30 cellular contexts compared by ENCODE assay signal in genomic region chr18:7750095-7750663, GRCh38.
DNase-seq lines count a peak whose midpoint lies in the region; ATAC-seq, FAIRE-seq and TF ChIP-seq lines count a peak whose summit lies in the region.
"Had no signal": no experiment of that assay in that cellular context is flagged by ENCODE, and none has a peak within 500 bp of the region (broad histone marks: within the 10 kb centered on the region; RNA-seq: fewer than 3 reads in every experiment).

No MANE protein-coding gene starts in this region.

- H3K4me3 ChIP-seq in HepG2 (replicated peaks in 1 of 3; ENCODE audit: insufficient read depth in 1 of 3, low read depth in 2 of 3, low read length in 3 of 3): peak overlapping the region in 1 of 3 experiments; percentile 12; a peak in 1 of 6 replicates
- H3K4me3 ChIP-seq in right lobe of liver: no peak overlapping the region
- H3K4me3 ChIP-seq in pancreas: no peak overlapping the region
- no peak overlapping the region for H3K4me3 ChIP-seq in H7 (ENCODE audit: insufficient read depth, low read depth, low read length)
- H3K4me3 ChIP-seq: dorsolateral prefrontal cortex, vagina had no signal

- no peak overlapping the region for H3K27ac Mint-ChIP-seq in natural killer cell
- H3K27ac Mint-ChIP-seq: activated naive CD8-positive, alpha-beta T cell treated with anti-CD3 and anti-CD28 coated beads, Interleukin-2, amount 50 U/mL, for 24 hours; stimulated activated naive B cell treated with anti-CD40 and anti-IgM and Interleukin-4, amounts not matched to agents 10 μg/mL and 1 μg/mL and 100 μg/mL, for 72 hours; T-helper 17 cell had no signal

- peaks cover 3 to 17% of the 10 kb centered on the region in 2 donors for H3K9me3 Mint-ChIP-seq in natural killer cell

- no peaks in the 10 kb centered on the region for H3K27me3 Mint-ChIP-seq in natural killer cell (ENCODE audit: low read depth in 2 of 2)
- H3K27me3 Mint-ChIP-seq: activated naive CD8-positive, alpha-beta T cell treated with anti-CD3 and anti-CD28 coated beads, Interleukin-2, amount 50 U/mL, for 24 hours; CD4-positive, CD25-positive, alpha-beta regulatory T cell; stimulated activated naive B cell treated with anti-CD40 and anti-IgM and Interleukin-4, amounts not matched to agents 10 μg/mL and 1 μg/mL and 100 μg/mL, for 72 hours; T-helper 17 cell had no signal

- POLR2A ChIA-PET in HepG2 (lab: Yijun Ruan, JAX): no interaction called here

- TF ChIP-seq POLR2A in HepG2 (IDR thresholded peaks at IDR 0.05; ENCODE audit: insufficient read depth in 1 of 2, low read depth in 2 of 2, low read length in 2 of 2) (no peak), right lobe of liver (IDR thresholded peaks at IDR 0.05) (no peak)

- DNase-seq in HepG2 (ENCODE audit: low spot score) (no peak), right lobe of liver (no peak), left kidney (ENCODE audit: low read depth, low spot score) (peak; percentile 47), pancreas (no peak), natural killer cell (no peak), HT-29 (ENCODE audit: low spot score) (no peak), H7 (no peak)
- DNase-seq: activated naive CD4-positive, alpha-beta T cell; activated naive CD8-positive, alpha-beta T cell treated with anti-CD3 and anti-CD28 coated beads, Interleukin-2, amount 50 U/mL, for 24 hours; activated T-cell treated with anti-CD3 and anti-CD28 coated beads, Interleukin-2, amount 50 U/mL, for 48 hours; AML-193; CD4-positive, CD25-positive, alpha-beta regulatory T cell; cerebellar nuclear complex; dorsolateral prefrontal cortex; EL; HCEC 1CT; hippocampal formation; left colon; NCI-H1436 treated with DMSO at 0.1 percent for 48 hours; NCI-H526 treated with DMSO at 0.1 percent for 48 hours; nucleus accumbens; PC-3; stimulated activated naive B cell treated with anti-CD40 and anti-IgM and Interleukin-4, amounts not matched to agents 10 μg/mL and 1 μg/mL and 100 μg/mL, for 72 hours; T-helper 17 cell had no signal

- BruUV-seq in HepG2 (replicated peaks; lab: Mats Ljungman, UMichigan): no TSS peak

- no peak overlapping the region for H3K9ac ChIP-seq in HepG2 (ENCODE audit: insufficient read depth, low read depth, low read length)

- H3K36me3 ChIP-seq in HepG2 (replicated peaks in 1 of 2; ENCODE audit: control insufficient read depth in 1 of 2, insufficient read depth in 2 of 2, low read length in 2 of 2) (no peaks in the 10 kb centered on the region), right lobe of liver (no peaks in the 10 kb centered on the region), pancreas (no peaks in the 10 kb centered on the region), H7 (replicated peaks; ENCODE audit: control insufficient read depth, insufficient read depth, low read length) (no peaks in the 10 kb centered on the region)
- H3K36me3 ChIP-seq: vagina had no signal

- intact Hi-C loops in HepG2 (cut with micrococcal nuclease; ENCODE audit: unreplicated experiment) (loop anchor here (5.0 to 10.0 kb wide), 2 partner anchors 55 to 478 kb away; no protein-coding TSS in a partner anchor), right lobe of liver (cut with DNase I) (loop anchor here in 1 of 2 donors (10.0 kb wide), 1 partner anchor 185 kb away; the partner anchor contains the start of gene PTPRM), pancreas (cut with DNase I) (loop anchor here in 1 of 3 donors (10.0 kb wide), 1 partner anchor 185 kb away; the partner anchor contains the start of gene PTPRM), natural killer cell (cut with micrococcal nuclease) (no loop called here)

- peak overlapping the region; percentile 52 for H3K4me2 ChIP-seq in HepG2 (ENCODE audit: low read depth, low read length)

- FAIRE-seq in HepG2 (lab: Jason Lieb, UNC): no peak
- FAIRE-seq in pancreas (lab: Jason Lieb, UNC): peak; percentile 23
- FAIRE-seq: frontal cortex, TTC549 had no signal

- H3K27me3 ChIP-seq in HepG2 (ENCODE audit: control insufficient read depth in 1 of 2, insufficient read depth in 2 of 2, low read length in 2 of 2): no peaks in the 10 kb centered on the region
- no peaks in the 10 kb centered on the region for H3K27me3 ChIP-seq in right lobe of liver
- no peaks in the 10 kb centered on the region for H3K27me3 ChIP-seq in pancreas
- no peaks in the 10 kb centered on the region for H3K27me3 ChIP-seq in H7 (ENCODE audit: control insufficient read depth, insufficient read depth, low read length)
- H3K27me3 ChIP-seq: dorsolateral prefrontal cortex, vagina had no signal

- H3K27ac ChIP-seq in HepG2 (ENCODE audit: extremely low read length, insufficient read depth, low read length) (peak overlapping the region; percentile 14), right lobe of liver (no peak overlapping the region), pancreas (peak overlapping the region in 1 of 4 donors; percentile 41)
- H3K27ac ChIP-seq: HL-60, vagina had no signal

- no peak for TF ChIP-seq RAD21 in HepG2 (CRISPR knock-in tag; IDR thresholded peaks at IDR 0.05)

- no peak for ATAC-seq in HepG2
- ATAC-seq in right lobe of liver: no peak
- ATAC-seq in pancreas: peak in 3 of 4 donors; percentile 37 to 51 (median 45)
- no peak for ATAC-seq in natural killer cell
- no peak for ATAC-seq in GM21390 (IDR thresholded peaks at IDR 0.05; ENCODE audit: unreplicated experiment)
- ATAC-seq: activated naive CD8-positive, alpha-beta T cell treated with anti-CD3 and anti-CD28 coated beads, Interleukin-2, amount 50 U/mL, for 24 hours; left colon; PC-3; SK-N-SH treated with all-trans-retinoic acid at 6 μM for 48 hours; stimulated activated naive B cell treated with anti-CD40 and anti-IgM and Interleukin-4, amounts not matched to agents 10 μg/mL and 1 μg/mL and 100 μg/mL, for 72 hours; T-helper 17 cell had no signal

- H3K4me1 ChIP-seq in HepG2 (ENCODE audit: insufficient read depth, low read length): peaks cover 81% of the 10 kb centered on the region
- peaks cover 0 to 10% (median 6%) of the 10 kb centered on the region in 4 donors for H3K4me1 ChIP-seq in right lobe of liver
- H3K4me1 ChIP-seq in pancreas: peaks cover 10 to 37% (median 19%) of the 10 kb centered on the region in 3 donors

- H3K4me3 Mint-ChIP-seq in natural killer cell: no peak overlapping the region
- H3K4me3 Mint-ChIP-seq: activated naive CD8-positive, alpha-beta T cell treated with anti-CD3 and anti-CD28 coated beads, Interleukin-2, amount 50 U/mL, for 24 hours; CD4-positive, CD25-positive, alpha-beta regulatory T cell; stimulated activated naive B cell treated with anti-CD40 and anti-IgM and Interleukin-4, amounts not matched to agents 10 μg/mL and 1 μg/mL and 100 μg/mL, for 72 hours; T-helper 17 cell had no signal

- TF ChIP-seq CTCF in HepG2 (CRISPR knock-in tag; IDR thresholded peaks at IDR 0.05): no peak
- no peak for TF ChIP-seq CTCF in right lobe of liver (IDR thresholded peaks at IDR 0.05)
- TF ChIP-seq CTCF in pancreas (IDR thresholded peaks at IDR 0.05): no peak
- TF ChIP-seq CTCF in natural killer cell (IDR thresholded peaks at IDR 0.05): no peak

- in situ Hi-C loops in HepG2 (cut with HindIII; ENCODE audit: extremely low pct_ligation_motif_present, low pct_unique_long_range_greater_than_20kb): no loop called here

- WGBS in HepG2 (ENCODE audit: low lambda C conversion rate): 40% methylated on average over 6 of the region's 6 CpGs
- WGBS in right lobe of liver (ENCODE audit: insufficient coverage, low coverage, low lambda C conversion rate, missing lambda C conversion rate): 57% methylated on average over 6 of the region's 6 CpGs
- 37 to 39% methylated on average over 6 of the region's 6 CpGs for WGBS in pancreas, 2 donors

- no peaks in the 10 kb centered on the region for H4K20me1 ChIP-seq in HepG2 (ENCODE audit: insufficient read depth, low read length)

- H3K9me3 ChIP-seq in HepG2 (ENCODE audit: low read length) (peaks cover 6% of the 10 kb centered on the region; the same call in 1 of the 2 replicates), right lobe of liver (no peaks in the 10 kb centered on the region), pancreas (no peaks in the 10 kb centered on the region)

- peaks cover 3% of the 10 kb centered on the region for H3K79me2 ChIP-seq in HepG2 (ENCODE audit: insufficient read depth, low read length)

- CTCF ChIA-PET in HepG2 (lab: Yijun Ruan, JAX; ENCODE audit: low intra/inter-chr PET ratio, low total read pairs): no interaction called here

- TF ChIP-seq EP300 in HepG2 (IDR thresholded peaks at IDR 0.05; ENCODE audit: low read depth in 2 of 2, low read length in 2 of 2): no peak
- TF ChIP-seq EP300 in HepG2 (CRISPR knock-in tag; IDR thresholded peaks at IDR 0.05; ENCODE audit: borderline replicate concordance): no peak

- no peaks in the 10 kb centered on the region for H3K36me3 Mint-ChIP-seq in natural killer cell
- H3K36me3 Mint-ChIP-seq: CD4-positive, CD25-positive, alpha-beta regulatory T cell had no signal

- no peaks in the 10 kb centered on the region for H3K4me1 Mint-ChIP-seq in natural killer cell
- H3K4me1 Mint-ChIP-seq: activated naive CD8-positive, alpha-beta T cell treated with anti-CD3 and anti-CD28 coated beads, Interleukin-2, amount 50 U/mL, for 24 hours; stimulated activated naive B cell treated with anti-CD40 and anti-IgM and Interleukin-4, amounts not matched to agents 10 μg/mL and 1 μg/mL and 100 μg/mL, for 72 hours; T-helper 17 cell had no signal

- H2AFZ ChIP-seq in HepG2 (ENCODE audit: low read length): no peak overlapping the region

TF ChIP-seq in HepG2, 621 proteins besides CTCF, POLR2A, EP300 and RAD21:
- TF ChIP-seq FLYWCH1 (CRISPR knock-in tag; IDR thresholded peaks at IDR 0.05) (no peak), ZNF652 (CRISPR knock-in tag; IDR thresholded peaks at IDR 0.05; ENCODE audit: borderline replicate concordance, low read depth) (peak; percentile 72)

Comparison
In these comparisons a context has a peak if more than half of its experiments do, and no peak if none do; other contexts are left out.
1. ATAC-seq: peak in pancreas (3 of 4); none in HepG2 (single experiment), right lobe of liver (0 of 4), natural killer cell (0 of 3) and GM21390 (single experiment).